In genomic region chr21:40706161-40706560, GRCh38 we compare ENCODE assay signal across 19 cellular contexts.
"Had no signal": no experiment of that assay in that cellular context is flagged by ENCODE, and none has a peak within 500 bp of the region (broad histone marks: within the 10 kb centered on the region; RNA-seq: fewer than 3 reads in every experiment).

No MANE protein-coding gene starts in this region.

- ATAC-seq: gastrocnemius medialis; left colon; left ventricle myocardium superior; natural killer cell; psoas muscle; right cardiac atrium; stimulated activated naive B cell treated with anti-CD40 and anti-IgM and Interleukin-4, amounts not matched to agents 10 μg/mL and 1 μg/mL and 100 μg/mL, for 72 hours had no signal

- H3K36me3 ChIP-seq: colonic mucosa, gastrocnemius medialis, lower lobe of right lung, ovary, sigmoid colon, spleen, thoracic aorta, tibial nerve had no signal

- H3K9me3 ChIP-seq: colonic mucosa, gastrocnemius medialis, lower lobe of right lung, ovary, psoas muscle, sigmoid colon, spleen, thoracic aorta, tibial nerve had no signal

- H3K27ac ChIP-seq: colonic mucosa, gastrocnemius medialis, lower lobe of right lung, ovary, psoas muscle, sigmoid colon, spleen, thoracic aorta, tibial nerve had no signal

- H3K4me1 ChIP-seq: colonic mucosa, gastrocnemius medialis, lower lobe of right lung, psoas muscle, sigmoid colon, spleen, tibial nerve had no signal

- DNase-seq: colonic mucosa; effector memory CD4-positive, alpha-beta T cell; gastrocnemius medialis; head of caudate nucleus; left colon; left ventricle myocardium superior; lower lobe of right lung; natural killer cell; occipital lobe; ovary; posterior cingulate gyrus; psoas muscle; right cardiac atrium; sigmoid colon; spleen; stimulated activated CD4-positive, alpha-beta T cell treated with anti-CD3 and anti-CD28 coated beads, Interleukin-2, amount 100 ng/mL, for 48 hours; stimulated activated naive B cell treated with anti-CD40 and anti-IgM and Interleukin-4, amounts not matched to agents 10 μg/mL and 1 μg/mL and 100 μg/mL, for 72 hours had no signal

- H3K4me3 ChIP-seq: colonic mucosa, gastrocnemius medialis, lower lobe of right lung, ovary, psoas muscle, sigmoid colon, spleen, thoracic aorta, tibial nerve had no signal

- H3K27me3 ChIP-seq: colonic mucosa, gastrocnemius medialis, ovary, sigmoid colon, spleen, tibial nerve had no signal
